In the genomic region with DNA sequence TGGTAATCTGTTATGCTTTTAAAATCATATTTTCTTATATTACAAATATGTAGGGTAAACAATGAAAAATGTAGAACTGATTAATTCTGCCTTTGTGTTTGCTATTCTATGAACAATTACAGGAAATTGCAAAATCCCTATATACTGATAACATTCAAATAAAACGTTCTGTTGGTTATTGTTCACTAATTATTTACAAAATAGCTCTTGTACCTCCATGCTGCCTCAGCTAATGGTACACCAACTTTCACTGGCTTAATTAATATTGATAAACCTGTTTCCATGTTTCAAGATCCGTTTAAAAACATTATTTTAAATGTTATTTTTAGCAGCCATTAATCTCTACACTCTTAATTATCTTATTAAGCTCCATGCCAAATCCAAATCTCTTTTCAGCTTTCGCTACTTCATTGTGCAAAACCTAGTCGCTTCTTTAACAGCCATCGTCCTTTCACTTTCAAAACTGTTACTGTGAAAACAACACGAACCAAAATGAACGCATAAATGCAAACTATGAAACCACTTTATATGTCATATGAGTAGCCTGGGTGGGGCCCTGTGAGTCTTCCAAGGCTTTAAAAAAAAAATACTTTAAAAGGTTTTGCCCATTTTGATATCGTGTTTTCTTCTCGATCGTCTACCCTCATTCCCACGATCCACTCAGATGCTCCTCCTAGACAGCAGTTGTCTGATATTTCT, we compare ENCODE assay signal across 9 cellular contexts.
DNase-seq lines count a peak whose midpoint lies in the region; ATAC-seq and TF ChIP-seq lines count a peak whose summit lies in the region.
"Had no signal": no experiment of that assay in that cellular context is flagged by ENCODE, and none has a peak within 500 bp of the region (broad histone marks: within the 10 kb centered on the region; RNA-seq: fewer than 3 reads in every experiment).

No MANE protein-coding gene starts in this region.

- peak overlapping the region; percentile 43 for H3K27ac Mint-ChIP-seq in glutamatergic neuron (ENCODE audit: unreplicated experiment)
- H3K27ac Mint-ChIP-seq in stimulated activated naive B cell treated with anti-CD40 and anti-IgM and Interleukin-4, amounts not matched to agents 10 μg/mL and 1 μg/mL and 100 μg/mL, for 72 hours: no peak overlapping the region
- H3K27ac Mint-ChIP-seq: activated T-helper 17 cell treated with anti-CD3 and anti-CD28 coated beads, Interleukin-2, amount 50 U/mL, for 72 hours had no signal

- H3K4me3 ChIP-seq in WI38 (ENCODE audit: low read depth, low read length) (peak overlapping the region; percentile 50), thyroid gland (replicated peaks in 1 of 3) (peak overlapping the region in 2 of 3 donors; percentile 27 to 61)

- TF ChIP-seq POLR2A in thyroid gland (IDR thresholded peaks at IDR 0.05): no peak

- no peaks in the 10 kb centered on the region for H3K9me3 ChIP-seq in thyroid gland

- peaks cover 10 to 15% of the 10 kb centered on the region in 2 donors for H3K4me1 ChIP-seq in thyroid gland

- H3K4me1 Mint-ChIP-seq in glutamatergic neuron (ENCODE audit: low read depth, unreplicated experiment): peaks cover 25% of the 10 kb centered on the region
- H3K4me1 Mint-ChIP-seq in stimulated activated naive B cell treated with anti-CD40 and anti-IgM and Interleukin-4, amounts not matched to agents 10 μg/mL and 1 μg/mL and 100 μg/mL, for 72 hours: no peaks in the 10 kb centered on the region
- H3K4me1 Mint-ChIP-seq: activated T-helper 17 cell treated with anti-CD3 and anti-CD28 coated beads, Interleukin-2, amount 50 U/mL, for 72 hours had no signal

- H3K9me3 Mint-ChIP-seq in glutamatergic neuron (ENCODE audit: unreplicated experiment): no peaks in the 10 kb centered on the region
- H3K9me3 Mint-ChIP-seq in stimulated activated naive B cell treated with anti-CD40 and anti-IgM and Interleukin-4, amounts not matched to agents 10 μg/mL and 1 μg/mL and 100 μg/mL, for 72 hours: peaks cover 1 to 2% of the 10 kb centered on the region in 2 donors

- peak overlapping the region; percentile 88 to 96 (median 89) for H3K27ac ChIP-seq in thyroid gland

- no peaks in the 10 kb centered on the region for H3K27me3 ChIP-seq in thyroid gland

- 16 to 24% methylated on average over 11 of the region's 11 CpGs for WGBS in thyroid gland, 2 donors

- H3K4me3 Mint-ChIP-seq in glutamatergic neuron (ENCODE audit: unreplicated experiment): no peak overlapping the region
- no peak overlapping the region for H3K4me3 Mint-ChIP-seq in stimulated activated naive B cell treated with anti-CD40 and anti-IgM and Interleukin-4, amounts not matched to agents 10 μg/mL and 1 μg/mL and 100 μg/mL, for 72 hours
- H3K4me3 Mint-ChIP-seq: activated T-helper 17 cell treated with anti-CD3 and anti-CD28 coated beads, Interleukin-2, amount 50 U/mL, for 72 hours had no signal

- no peaks in the 10 kb centered on the region for H3K36me3 ChIP-seq in thyroid gland

- no peaks in the 10 kb centered on the region for H3K36me3 Mint-ChIP-seq in glutamatergic neuron (ENCODE audit: unreplicated experiment)
- H3K36me3 Mint-ChIP-seq in stimulated activated naive B cell treated with anti-CD40 and anti-IgM and Interleukin-4, amounts not matched to agents 10 μg/mL and 1 μg/mL and 100 μg/mL, for 72 hours: no peaks in the 10 kb centered on the region

- H3K27me3 Mint-ChIP-seq in glutamatergic neuron (ENCODE audit: unreplicated experiment): no peaks in the 10 kb centered on the region
- no peaks in the 10 kb centered on the region for H3K27me3 Mint-ChIP-seq in stimulated activated naive B cell treated with anti-CD40 and anti-IgM and Interleukin-4, amounts not matched to agents 10 μg/mL and 1 μg/mL and 100 μg/mL, for 72 hours
- H3K27me3 Mint-ChIP-seq: activated T-helper 17 cell treated with anti-CD3 and anti-CD28 coated beads, Interleukin-2, amount 50 U/mL, for 72 hours had no signal

- TF ChIP-seq CTCF in WI38 (IDR thresholded peaks at IDR 0.05; ENCODE audit: low read depth, low read length) (no peak), glutamatergic neuron (IDR thresholded peaks at IDR 0.05; ENCODE audit: partially characterized antibody, unreplicated experiment) (no peak), thyroid gland (IDR thresholded peaks at IDR 0.05) (no peak)

- ATAC-seq in stimulated activated naive B cell treated with anti-CD40 and anti-IgM and Interleukin-4, amounts not matched to agents 10 μg/mL and 1 μg/mL and 100 μg/mL, for 72 hours (replicated peaks): no peak
- ATAC-seq: activated T-helper 17 cell treated with anti-CD3 and anti-CD28 coated beads, Interleukin-2, amount 50 U/mL, for 72 hours had no signal

- DNase-seq in NCI-H524 (lab: John Stamatoyannopoulos, UW) (peak; percentile 21 to 57), NCI-H524 treated with DMSO at 0.1 percent for 48 hours (lab: John Stamatoyannopoulos, UW) (no peak), glutamatergic neuron (no peak), thyroid gland (no peak), SKM-1 treated with dmso at 0.1 percent for 144 hours (lab: John Stamatoyannopoulos, UW; ENCODE audit: unreplicated experiment) (no peak), HK-2 (ENCODE audit: unreplicated experiment) (no peak)
- no peak for DNase-seq in stimulated activated naive B cell treated with anti-CD40 and anti-IgM and Interleukin-4, amounts not matched to agents 10 μg/mL and 1 μg/mL and 100 μg/mL, for 72 hours

- intact Hi-C loops in thyroid gland (cut with DNase I): loop anchor here (10.0 kb wide), 1 partner anchor 112 kb away; no protein-coding TSS in a partner anchor

Comparison
In these comparisons a context has a peak if more than half of its experiments do, and no peak if none do; other contexts are left out.
1. DNase-seq: peak in NCI-H524 (2 of 2); none in NCI-H524 treated with DMSO at 0.1 percent for 48 hours (single experiment), glutamatergic neuron (single experiment), thyroid gland (0 of 2), SKM-1 treated with dmso at 0.1 percent for 144 hours (single experiment), stimulated activated naive B cell treated with anti-CD40 and anti-IgM and Interleukin-4, amounts not matched to agents 10 μg/mL and 1 μg/mL and 100 μg/mL, for 72 hours (single experiment) and HK-2 (single experiment).